ENCODE assay signal across 1 cellular context in the genomic region with DNA sequence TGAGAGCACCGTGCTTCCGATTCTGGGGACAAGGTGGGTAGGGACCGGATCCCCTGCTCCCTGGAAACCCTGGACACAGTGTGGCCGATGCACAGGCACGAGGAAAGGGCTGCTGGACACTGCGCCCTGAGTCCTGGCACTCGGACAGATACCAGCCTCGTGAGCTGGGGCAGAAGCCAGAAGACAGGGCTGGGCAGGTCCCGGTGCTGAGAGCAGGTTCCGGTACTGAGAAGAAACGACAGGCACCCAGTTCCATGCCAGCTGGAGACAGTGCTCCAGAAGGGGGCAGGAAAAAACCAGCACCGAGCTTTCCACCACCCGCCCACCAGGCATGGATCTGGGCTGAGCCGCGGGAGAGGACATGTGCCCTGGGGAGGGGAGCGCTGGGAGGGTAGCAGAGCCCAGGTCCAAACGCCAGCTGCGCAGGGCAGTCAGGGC.
TF ChIP-seq lines count a peak whose summit lies in the region.

No MANE protein-coding gene starts in this region.

TF ChIP-seq in GM12878, 131 proteins besides CTCF, POLR2A, EP300 and RAD21:
- TF ChIP-seq, protein P1, sequence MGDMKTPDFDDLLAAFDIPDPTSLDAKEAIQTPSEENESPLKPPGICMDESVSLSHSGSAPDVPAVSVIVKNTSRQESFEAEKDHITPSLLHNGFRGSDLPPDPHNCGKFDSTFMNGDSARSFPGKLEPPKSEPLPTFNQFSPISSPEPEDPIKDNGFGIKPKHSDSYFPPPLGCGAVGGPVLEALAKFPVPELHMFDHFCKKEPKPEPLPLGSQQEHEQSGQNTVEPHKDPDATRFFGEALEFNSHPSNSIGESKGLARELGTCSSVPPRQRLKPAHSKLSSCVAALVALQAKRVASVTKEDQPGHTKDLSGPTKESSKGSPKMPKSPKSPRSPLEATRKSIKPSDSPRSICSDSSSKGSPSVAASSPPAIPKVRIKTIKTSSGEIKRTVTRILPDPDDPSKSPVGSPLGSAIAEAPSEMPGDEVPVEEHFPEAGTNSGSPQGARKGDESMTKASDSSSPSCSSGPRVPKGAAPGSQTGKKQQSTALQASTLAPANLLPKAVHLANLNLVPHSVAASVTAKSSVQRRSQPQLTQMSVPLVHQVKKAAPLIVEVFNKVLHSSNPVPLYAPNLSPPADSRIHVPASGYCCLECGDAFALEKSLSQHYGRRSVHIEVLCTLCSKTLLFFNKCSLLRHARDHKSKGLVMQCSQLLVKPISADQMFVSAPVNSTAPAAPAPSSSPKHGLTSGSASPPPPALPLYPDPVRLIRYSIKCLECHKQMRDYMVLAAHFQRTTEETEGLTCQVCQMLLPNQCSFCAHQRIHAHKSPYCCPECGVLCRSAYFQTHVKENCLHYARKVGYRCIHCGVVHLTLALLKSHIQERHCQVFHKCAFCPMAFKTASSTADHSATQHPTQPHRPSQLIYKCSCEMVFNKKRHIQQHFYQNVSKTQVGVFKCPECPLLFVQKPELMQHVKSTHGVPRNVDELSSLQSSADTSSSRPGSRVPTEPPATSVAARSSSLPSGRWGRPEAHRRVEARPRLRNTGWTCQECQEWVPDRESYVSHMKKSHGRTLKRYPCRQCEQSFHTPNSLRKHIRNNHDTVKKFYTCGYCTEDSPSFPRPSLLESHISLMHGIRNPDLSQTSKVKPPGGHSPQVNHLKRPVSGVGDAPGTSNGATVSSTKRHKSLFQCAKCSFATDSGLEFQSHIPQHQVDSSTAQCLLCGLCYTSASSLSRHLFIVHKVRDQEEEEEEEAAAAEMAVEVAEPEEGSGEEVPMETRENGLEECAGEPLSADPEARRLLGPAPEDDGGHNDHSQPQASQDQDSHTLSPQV (IDR thresholded peaks at IDR 0.05) = no peak
- TF ChIP-seq SPI1 (IDR thresholded peaks at IDR 0.05; ENCODE audit: borderline replicate concordance, insufficient read depth, low read depth, low read length) (no peak), EGR1 (IDR thresholded peaks at IDR 0.05; ENCODE audit: borderline replicate concordance in 1 of 2, low read depth in 2 of 2, low read length in 2 of 2) (no peak), POLR2AphosphoS5 (IDR thresholded peaks at IDR 0.05; ENCODE audit: low read length) (no peak; the same call in 1 of the 2 replicates), CBX5 (IDR thresholded peaks at IDR 0.05; ENCODE audit: low read depth) (no peak), NBN (IDR thresholded peaks at IDR 0.05) (no peak), BCL11A (IDR thresholded peaks at IDR 0.05; ENCODE audit: low read depth, low read length) (no peak), BACH1 (IDR thresholded peaks at IDR 0.05; ENCODE audit: borderline replicate concordance) (no peak), RELA (IDR thresholded peaks at IDR 0.05; ENCODE audit: borderline replicate concordance, partially characterized antibody) (no peak), NFXL1 (IDR thresholded peaks at IDR 0.05; ENCODE audit: borderline replicate concordance) (no peak), CHD2 (IDR thresholded peaks at IDR 0.05; ENCODE audit: borderline replicate concordance, low read depth, low read length) (no peak), KLF5 (IDR thresholded peaks at IDR 0.05; ENCODE audit: partially characterized antibody) (no peak), NR2C2 (IDR thresholded peaks at IDR 0.05; ENCODE audit: borderline replicate concordance, control insufficient read depth, insufficient read length, low read depth) (no peak), FOXM1 (IDR thresholded peaks at IDR 0.05; ENCODE audit: low read depth, low read length) (no peak), MEF2B (IDR thresholded peaks at IDR 0.05; ENCODE audit: partially characterized antibody, poor library complexity, severe bottlenecking) (no peak), STAT1 (conservative IDR thresholded peaks at IDR 0.05) (no peak), NR2C1 (IDR thresholded peaks at IDR 0.05) (no peak)
- TF ChIP-seq, protein P2, sequence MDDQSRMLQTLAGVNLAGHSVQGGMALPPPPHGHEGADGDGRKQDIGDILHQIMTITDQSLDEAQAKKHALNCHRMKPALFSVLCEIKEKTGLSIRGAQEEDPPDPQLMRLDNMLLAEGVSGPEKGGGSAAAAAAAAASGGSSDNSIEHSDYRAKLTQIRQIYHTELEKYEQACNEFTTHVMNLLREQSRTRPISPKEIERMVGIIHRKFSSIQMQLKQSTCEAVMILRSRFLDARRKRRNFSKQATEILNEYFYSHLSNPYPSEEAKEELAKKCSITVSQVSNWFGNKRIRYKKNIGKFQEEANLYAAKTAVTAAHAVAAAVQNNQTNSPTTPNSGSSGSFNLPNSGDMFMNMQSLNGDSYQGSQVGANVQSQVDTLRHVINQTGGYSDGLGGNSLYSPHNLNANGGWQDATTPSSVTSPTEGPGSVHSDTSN (IDR thresholded peaks at IDR 0.05; ENCODE audit: insufficient replicate concordance, low read depth, low read length) = no peak
- TF ChIP-seq, protein P3, sequence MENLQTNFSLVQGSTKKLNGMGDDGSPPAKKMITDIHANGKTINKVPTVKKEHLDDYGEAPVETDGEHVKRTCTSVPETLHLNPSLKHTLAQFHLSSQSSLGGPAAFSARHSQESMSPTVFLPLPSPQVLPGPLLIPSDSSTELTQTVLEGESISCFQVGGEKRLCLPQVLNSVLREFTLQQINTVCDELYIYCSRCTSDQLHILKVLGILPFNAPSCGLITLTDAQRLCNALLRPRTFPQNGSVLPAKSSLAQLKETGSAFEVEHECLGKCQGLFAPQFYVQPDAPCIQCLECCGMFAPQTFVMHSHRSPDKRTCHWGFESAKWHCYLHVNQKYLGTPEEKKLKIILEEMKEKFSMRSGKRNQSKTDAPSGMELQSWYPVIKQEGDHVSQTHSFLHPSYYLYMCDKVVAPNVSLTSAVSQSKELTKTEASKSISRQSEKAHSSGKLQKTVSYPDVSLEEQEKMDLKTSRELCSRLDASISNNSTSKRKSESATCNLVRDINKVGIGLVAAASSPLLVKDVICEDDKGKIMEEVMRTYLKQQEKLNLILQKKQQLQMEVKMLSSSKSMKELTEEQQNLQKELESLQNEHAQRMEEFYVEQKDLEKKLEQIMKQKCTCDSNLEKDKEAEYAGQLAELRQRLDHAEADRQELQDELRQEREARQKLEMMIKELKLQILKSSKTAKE (IDR thresholded peaks at IDR 0.05; ENCODE audit: low read depth, poor library complexity, severe bottlenecking) = no peak
TF ChIP-seq in GM12878: peak in this region for 0.
